In genomic region chr14:91424813-91425719, GRCh38 we compare ENCODE assay signal across 21 cellular contexts.
"Had no signal": no experiment of that assay in that cellular context is flagged by ENCODE, and none has a peak within 500 bp of the region (broad histone marks: within the 10 kb centered on the region; RNA-seq: fewer than 3 reads in every experiment).

No MANE protein-coding gene starts in this region.

- H3K36me3 ChIP-seq: esophagus squamous epithelium, right atrium auricular region had no signal

- H3K9me3 Mint-ChIP-seq: activated CD4-positive, alpha-beta memory T cell treated with anti-CD3 and anti-CD28 coated beads, Interleukin-2, amount 10 ng/mL, durations not matched to agents 7 days and 5 days; activated naive CD4-positive, alpha-beta T cell treated with anti-CD3 and anti-CD28 coated beads, Interleukin-2, amount 50 U/mL, for 72 hours; natural killer cell treated with Interleukin-12 subunit alpha and Interleukin-12 subunit beta and Interleukin-15 and Interleukin-18, amount 100 ng/mL, for 72 hours; T-cell had no signal

- H3K4me3 ChIP-seq: body of pancreas, esophagus squamous epithelium, right atrium auricular region, skin epidermis had no signal

- DNase-seq: activated CD4-positive, alpha-beta memory T cell treated with anti-CD3 and anti-CD28 coated beads, Interleukin-2, amount 10 ng/mL, durations not matched to agents 7 days and 5 days; activated CD8-positive, alpha-beta memory T cell treated with anti-CD3 and anti-CD28 coated beads, Interleukin-2, amount 50 U/mL, for 4 hours; activated effector memory CD4-positive, alpha-beta T cell treated with anti-CD3 and anti-CD28 coated beads, Interleukin-2, amount 50 U/mL, for 16 hours; activated T-cell treated with anti-CD3 and anti-CD28 coated beads, Interleukin-2, amount 50 U/mL, for 48 hours; amygdala; body of pancreas; caudate nucleus; esophagus squamous epithelium; hippocampal formation; left ventricle myocardium superior; stimulated activated CD4-positive, alpha-beta T cell treated with anti-CD3 and anti-CD28 coated beads, Interleukin-4, amount 100 ng/mL, for 24 hours; stimulated activated naive CD4-positive, alpha-beta T cell treated with Interleukin-2 at 50 U/mL for 16 hours; T-cell; trophoblast cell had no signal

- H3K4me3 Mint-ChIP-seq: activated CD4-positive, alpha-beta memory T cell treated with anti-CD3 and anti-CD28 coated beads, Interleukin-2, amount 10 ng/mL, durations not matched to agents 7 days and 5 days; memory B cell; natural killer cell treated with Interleukin-12 subunit alpha and Interleukin-12 subunit beta and Interleukin-15 and Interleukin-18, amount 100 ng/mL, for 72 hours; T-cell had no signal

- H3K4me1 ChIP-seq: right atrium auricular region had no signal

- H3K27ac Mint-ChIP-seq: activated CD4-positive, alpha-beta memory T cell treated with anti-CD3 and anti-CD28 coated beads, Interleukin-2, amount 10 ng/mL, durations not matched to agents 7 days and 5 days; activated naive CD4-positive, alpha-beta T cell treated with anti-CD3 and anti-CD28 coated beads, Interleukin-2, amount 50 U/mL, for 72 hours; memory B cell; progenitor cell of endocrine pancreas had no signal

- H3K27ac ChIP-seq: body of pancreas, esophagus squamous epithelium, right atrium auricular region, skin epidermis, VCaP had no signal

- H3K36me3 Mint-ChIP-seq: activated naive CD4-positive, alpha-beta T cell treated with anti-CD3 and anti-CD28 coated beads, Interleukin-2, amount 50 U/mL, for 72 hours; memory B cell; natural killer cell treated with Interleukin-12 subunit alpha and Interleukin-12 subunit beta and Interleukin-15 and Interleukin-18, amount 100 ng/mL, for 72 hours; T-cell had no signal

- ATAC-seq: activated naive CD4-positive, alpha-beta T cell treated with anti-CD3 and anti-CD28 coated beads, Interleukin-2, amount 50 U/mL, for 72 hours; body of pancreas; left ventricle myocardium superior; natural killer cell treated with Interleukin-12 subunit alpha and Interleukin-12 subunit beta and Interleukin-15 and Interleukin-18, amount 100 ng/mL, for 72 hours; T-cell had no signal

- H3K27me3 ChIP-seq: body of pancreas, esophagus squamous epithelium, right atrium auricular region had no signal

- H3K27me3 Mint-ChIP-seq: memory B cell; natural killer cell treated with Interleukin-12 subunit alpha and Interleukin-12 subunit beta and Interleukin-15 and Interleukin-18, amount 100 ng/mL, for 72 hours; progenitor cell of endocrine pancreas; T-cell had no signal

- H3K9me3 ChIP-seq: body of pancreas, esophagus squamous epithelium, right atrium auricular region had no signal
